Comparison of ENCODE assay signal across 20 cellular contexts in genomic region chr5:165996484-165996883, GRCh38.
DNase-seq lines count a peak whose midpoint lies in the region; ATAC-seq, FAIRE-seq and TF ChIP-seq lines count a peak whose summit lies in the region.
"Had no signal": no experiment of that assay in that cellular context is flagged by ENCODE, and none has a peak within 500 bp of the region (broad histone marks: within the 10 kb centered on the region; RNA-seq: fewer than 3 reads in every experiment).

No MANE protein-coding gene starts in this region.

- ATAC-seq in left cardiac atrium = no peak
- no peak for ATAC-seq in Right ventricle myocardium inferior
- ATAC-seq in aorta (ENCODE audit: low FRiP score) = peak; percentile 49

- no peak overlapping the region for H2BK12ac ChIP-seq in H1 (ENCODE audit: low read depth, low read length)

- H3K79me2 ChIP-seq in H1 (ENCODE audit: control insufficient read depth in 1 of 2, insufficient read depth in 2 of 2, low read length in 2 of 2) (no peaks in the 10 kb centered on the region), GM23248 (ENCODE audit: insufficient read depth) (no peaks in the 10 kb centered on the region)

- H3K23me2 ChIP-seq in H1 (ENCODE audit: low read depth, low read length) = no peaks in the 10 kb centered on the region

- peak overlapping the region; percentile 56 for H3K27ac Mint-ChIP-seq in mesothelial cell of epicardium
- H3K27ac Mint-ChIP-seq: CD4-positive, alpha-beta memory T cell had no signal

- no peaks in the 10 kb centered on the region for H3K36me3 ChIP-seq in H1 (ENCODE audit: control insufficient read depth in 2 of 4, insufficient read depth in 4 of 4, low read length in 3 of 4)
- H3K36me3 ChIP-seq in aorta (ENCODE audit: control insufficient read depth in 1 of 2, insufficient read depth in 2 of 2, low read length in 1 of 2) = no peaks in the 10 kb centered on the region
- H3K36me3 ChIP-seq in GM23248 (ENCODE audit: low read depth) = no peaks in the 10 kb centered on the region

- H3K9me3 Mint-ChIP-seq in mesothelial cell of epicardium = peaks cover under 1% of the 10 kb centered on the region

- no peak for TF ChIP-seq RAD21 in H1 (IDR thresholded peaks at IDR 0.05 in 1 of 2, conservative IDR thresholded peaks at IDR 0.05 in 1 of 2; ENCODE audit: low read depth in 2 of 2, low read length in 2 of 2)

- H2BK5ac ChIP-seq in H1 (ENCODE audit: low read depth, low read length) = no peak overlapping the region

- peaks cover 0 to 3% (median 0%) of the 10 kb centered on the region in 4 experiments; a peak in 1 of 7 replicates for H3K4me1 ChIP-seq in H1 (replicated peaks in 1 of 4; ENCODE audit: control insufficient read depth in 3 of 4, insufficient read depth in 4 of 4, low read length in 3 of 4)
- no peaks in the 10 kb centered on the region for H3K4me1 ChIP-seq in aorta (ENCODE audit: control insufficient read depth in 1 of 2, insufficient read depth in 2 of 2, low read length in 2 of 2)
- H3K4me1 ChIP-seq in GM23248 (ENCODE audit: insufficient read depth) = no peaks in the 10 kb centered on the region

- 87% methylated on average over 13 of the region's 13 CpGs; no CpG with 5 or more reads in 1 of the 2 experiments for whole genome bisulfite sequencing in H1 (ENCODE audit: extremely low coverage in 1 of 2, insufficient coverage in 1 of 2, insufficient read length in 1 of 2, insufficient replicate concordance in 2 of 2, low coverage in 1 of 2, low lambda C conversion rate in 2 of 2, missing lambda C conversion rate in 1 of 2), 2 experiments
- 7 to 9% methylated on average over 13 of the region's 13 CpGs for WGBS in aorta, 2 donors
- WGBS in GM23248 (ENCODE audit: low coverage in 1 of 2, low lambda C conversion rate in 2 of 2, missing lambda C conversion rate in 2 of 2), 2 experiments = 35% methylated on average over 13 of the region's 13 CpGs

- H3K9me3 ChIP-seq in H1 (ENCODE audit: insufficient read depth in 2 of 2, low read depth in 1 of 2, low read length in 1 of 2) (no peaks in the 10 kb centered on the region), aorta (ENCODE audit: control insufficient read depth, low read length) (no peaks in the 10 kb centered on the region), GM23248 (ENCODE audit: low read depth) (no peaks in the 10 kb centered on the region)

- no peaks in the 10 kb centered on the region for H3F3A ChIP-seq in GM23248 (ENCODE audit: insufficient read depth)

- H3K79me1 ChIP-seq in H1 (ENCODE audit: low read depth, low read length) = no peaks in the 10 kb centered on the region

- H2AK5ac ChIP-seq in H1 (ENCODE audit: low read depth, low read length) = no peak overlapping the region

- in situ Hi-C loops in GM23248 (cut with MboI) = no loop called here

- no peak overlapping the region for H3K4ac ChIP-seq in H1 (replicated peaks; ENCODE audit: insufficient read length, low read depth, low read length)

- no peak for FAIRE-seq in H1 (lab: Jason Lieb, UNC)
- FAIRE-seq: GM12891, GM18507, RCC 7860 had no signal

- H2BK15ac ChIP-seq in H1 (ENCODE audit: low read length) = no peak overlapping the region

- TF ChIP-seq CTCF in H1 (IDR thresholded peaks at IDR 0.05; ENCODE audit: control extremely low read depth in 1 of 3, insufficient read depth in 1 of 3, low read depth in 1 of 3, low read length in 3 of 3) (no peak), mesothelial cell of epicardium (IDR thresholded peaks at IDR 0.05; ENCODE audit: unreplicated experiment) (no peak)

- intact Hi-C loops in left cardiac atrium (cut with DNase I) = no loop called here
- intact Hi-C loops in Right ventricle myocardium inferior (cut with DNase I) = no loop called here
- intact Hi-C loops in aorta (cut with DNase I) = no loop called here
- intact Hi-C loops in posterior vena cava (cut with DNase I) = no loop called here

- H2BK120ac ChIP-seq in H1 (replicated peaks; ENCODE audit: low read depth, low read length) = no peak overlapping the region

- no peak overlapping the region for H3K4me3 Mint-ChIP-seq in mesothelial cell of epicardium
- H3K4me3 Mint-ChIP-seq: CD4-positive, alpha-beta memory T cell had no signal

- DNase-seq in left cardiac atrium = peak; percentile 26
- no peak for DNase-seq in Right ventricle myocardium inferior (ENCODE audit: missing footprints)
- DNase-seq in H1 (ENCODE audit: low read depth in 1 of 2, low spot score in 2 of 2) = no peak
- peak in 1 of 2 experiments; percentile 38 for DNase-seq in mesothelial cell of epicardium (ENCODE audit: low spot score in 2 of 2, unreplicated experiment in 2 of 2)
- DNase-seq in aorta = no peak
- no peak for DNase-seq in GM23248
- DNase-seq in posterior vena cava (ENCODE audit: low spot score) = no peak
- no peak for DNase-seq in cerebellar nuclear complex (lab: John Stamatoyannopoulos, UW)
- DNase-seq: 8988T; CD4-positive, alpha-beta memory T cell; GF-D8; GOT3; KBM-7; MV-4-11; NCI-H1436; NCI-H510A treated with DMSO at 0.1 percent for 48 hours; SHP77 had no signal

- no peaks in the 10 kb centered on the region for H3K9me2 ChIP-seq in GM23248 (ENCODE audit: insufficient read depth)

- H2AFZ ChIP-seq in H1 (ENCODE audit: low read length) (0 out of 2 replicates have a peak overlapping the region, but pooled peaks have one; percentile 40), GM23248 (no peak overlapping the region)

- no peak overlapping the region for H3K4me3 ChIP-seq in H1 (ENCODE audit: extremely low read depth in 1 of 4, insufficient read depth in 2 of 4, low read depth in 3 of 4, low read length in 4 of 4)
- no peak overlapping the region for H3K4me3 ChIP-seq in aorta (ENCODE audit: low read length in 2 of 2)
- H3K4me3 ChIP-seq in GM23248 = no peak overlapping the region

- no peak overlapping the region; the same call in 1 of the 2 replicates for H4K8ac ChIP-seq in H1 (ENCODE audit: extremely low read depth, insufficient read depth, low read length)

- POLR2A ChIA-PET in H1 (lab: Charles Lee; ENCODE audit: partially characterized antibody) = no interaction called here

- no peak overlapping the region for H4K5ac ChIP-seq in H1 (ENCODE audit: insufficient read length, low read depth, low read length)

- H3K27ac ChIP-seq in H1 (ENCODE audit: low read depth, low read length) (no peak overlapping the region), aorta (ENCODE audit: low read depth in 1 of 2, low read length in 2 of 2) (no peak overlapping the region), GM23248 (no peak overlapping the region)

- H4K20me1 ChIP-seq in H1 (replicated peaks in 1 of 2; ENCODE audit: control insufficient read depth in 1 of 2, insufficient read depth in 2 of 2, low read length in 2 of 2) = no peaks in the 10 kb centered on the region
- no peaks in the 10 kb centered on the region for H4K20me1 ChIP-seq in GM23248 (ENCODE audit: insufficient read depth)

- CTCF ChIA-PET in H1 (lab: Charles Lee; ENCODE audit: partially characterized antibody) = interaction anchor here (0.5 kb wide), 1 partner anchor 19 kb away, joined by 3 read pairs; no protein-coding TSS in a partner anchor

- H3K36me3 Mint-ChIP-seq in mesothelial cell of epicardium = no peaks in the 10 kb centered on the region
- H3K36me3 Mint-ChIP-seq: CD4-positive, alpha-beta memory T cell had no signal

- no peak overlapping the region for H3K56ac ChIP-seq in H1 (replicated peaks; ENCODE audit: insufficient read length, low read depth, low read length)

- TF ChIP-seq POLR2A in H1 (IDR thresholded peaks at IDR 0.05; ENCODE audit: control extremely low read depth in 1 of 2, low read depth in 2 of 2, low read length in 2 of 2) = no peak

- H3K4me2 ChIP-seq in H1 (ENCODE audit: insufficient read depth in 1 of 2, low read depth in 2 of 2, low read length in 2 of 2) = no peak overlapping the region
- no peak overlapping the region for H3K4me2 ChIP-seq in GM23248 (ENCODE audit: unreplicated experiment)

- no peak overlapping the region for H3K14ac ChIP-seq in H1 (ENCODE audit: insufficient read length)

- H3K27me3 ChIP-seq in H1 (replicated peaks in 1 of 4; ENCODE audit: control insufficient read depth in 3 of 4, extremely low read depth in 1 of 4, insufficient read depth in 3 of 4, low read length in 3 of 4) (no peaks in the 10 kb centered on the region), aorta (ENCODE audit: control insufficient read depth in 1 of 2, insufficient read depth in 2 of 2, low read length in 1 of 2) (no peaks in the 10 kb centered on the region), GM23248 (replicated peaks; ENCODE audit: insufficient read depth) (no peaks in the 10 kb centered on the region)

- H3K18ac ChIP-seq in H1 (ENCODE audit: extremely low read depth, low read length) = no peak overlapping the region

- no peaks in the 10 kb centered on the region for H3K27me3 Mint-ChIP-seq in mesothelial cell of epicardium (ENCODE audit: low read depth)
- H3K27me3 Mint-ChIP-seq: CD4-positive, alpha-beta memory T cell had no signal

- TF ChIP-seq EP300 in H1 (IDR thresholded peaks at IDR 0.05; ENCODE audit: borderline replicate concordance in 1 of 2, low read depth in 2 of 2, low read length in 2 of 2) = no peak

- no peak overlapping the region for H3K23ac ChIP-seq in H1 (ENCODE audit: insufficient read length)

- H3K4me1 Mint-ChIP-seq in mesothelial cell of epicardium = peaks cover 19% of the 10 kb centered on the region
- H3K4me1 Mint-ChIP-seq: CD4-positive, alpha-beta memory T cell had no signal

- no peak overlapping the region for H2BK20ac ChIP-seq in H1 (ENCODE audit: low read length)

- no peak overlapping the region for H3K9ac ChIP-seq in H1 (replicated peaks in 1 of 4; ENCODE audit: extremely low read depth in 1 of 4, low read depth in 3 of 4, low read length in 3 of 4)
- no peak overlapping the region for H3K9ac ChIP-seq in GM23248

- no peak overlapping the region for H4K91ac ChIP-seq in H1 (replicated peaks; ENCODE audit: insufficient read length, low read length)

TF ChIP-seq in H1, 55 proteins besides CTCF, POLR2A, EP300 and RAD21 (continues in another document):
- TF ChIP-seq RXRA (IDR thresholded peaks at IDR 0.05; ENCODE audit: insufficient read depth, low read depth, low read length) (no peak), POU5F1 (IDR thresholded peaks at IDR 0.05; ENCODE audit: low read depth, low read length) (no peak), TEAD4 (IDR thresholded peaks at IDR 0.05; ENCODE audit: low read depth, low read length) (no peak), NRF1 (IDR thresholded peaks at IDR 0.05; ENCODE audit: low read depth, low read length) (no peak), JUN (IDR thresholded peaks at IDR 0.05; ENCODE audit: low read depth, low read length) (no peak), GABPA (IDR thresholded peaks at IDR 0.05; ENCODE audit: borderline replicate concordance, insufficient read depth, low read length) (no peak), HDAC6 (IDR thresholded peaks at IDR 0.05; ENCODE audit: low read depth, low read length) (no peak), SP2 (IDR thresholded peaks at IDR 0.05; ENCODE audit: low read length) (no peak), TAF1 (IDR thresholded peaks at IDR 0.05; ENCODE audit: low read depth, low read length) (no peak), TCF12 (IDR thresholded peaks at IDR 0.05; ENCODE audit: low read depth, low read length) (no peak), BRCA1 (IDR thresholded peaks at IDR 0.05; ENCODE audit: low read depth, low read length) (no peak), SP1 (IDR thresholded peaks at IDR 0.05; ENCODE audit: low read depth, low read length) (no peak), CHD2 (IDR thresholded peaks at IDR 0.05; ENCODE audit: low read length) (no peak)
